9 cellular contexts compared by ENCODE assay signal in the genomic region with DNA sequence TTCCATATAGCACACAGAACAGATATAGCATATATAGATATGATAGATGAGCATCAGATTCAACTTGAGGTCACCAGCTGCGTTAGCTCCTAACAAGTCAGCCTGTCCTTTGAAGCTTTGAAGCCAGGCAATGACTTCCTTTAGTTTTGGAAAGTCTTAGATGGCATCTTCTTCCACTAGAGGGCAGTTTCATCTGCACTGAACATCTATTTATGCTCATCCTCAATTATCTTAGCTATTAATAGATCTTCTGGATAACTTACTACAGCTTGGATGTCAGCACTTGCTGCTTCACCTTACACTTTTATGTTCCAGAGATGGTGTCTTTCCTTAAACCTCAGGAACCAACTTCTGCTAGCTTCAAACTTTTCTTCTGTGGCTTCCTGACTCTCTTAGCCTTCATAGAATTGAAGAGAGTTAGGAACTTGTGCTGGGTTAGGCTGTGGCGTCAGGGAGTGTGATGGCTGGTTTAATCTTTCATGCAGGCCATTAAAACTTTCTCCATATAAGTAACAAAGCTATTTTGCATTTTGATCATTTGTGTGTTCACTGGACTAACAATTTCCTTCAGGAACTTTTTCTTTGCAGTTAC.
A peak's percentile ranks its signal among the peaks of the same experiment; 100 is the strongest.
DNase-seq lines count a peak whose midpoint lies in the region; ATAC-seq, FAIRE-seq and TF ChIP-seq lines count a peak whose summit lies in the region.
"Had no signal": no experiment of that assay in that cellular context is flagged by ENCODE, and none has a peak within 500 bp of the region (broad histone marks: within the 10 kb centered on the region; RNA-seq: fewer than 3 reads in every experiment).

No MANE protein-coding gene starts in this region.

- no peak for ATAC-seq in effector memory CD8-positive, alpha-beta T cell (replicated peaks)
- ATAC-seq in gastroesophageal sphincter: no peak

- no peaks in the 10 kb centered on the region for H3K36me3 Mint-ChIP-seq in neural progenitor cell
- H3K36me3 Mint-ChIP-seq in effector memory CD8-positive, alpha-beta T cell (ENCODE audit: insufficient read depth): no peaks in the 10 kb centered on the region

- no peak overlapping the region for H2AFZ ChIP-seq in MM.1S (ENCODE audit: low read length)
- no peak overlapping the region for H2AFZ ChIP-seq in neural progenitor cell (replicated peaks)

- TF ChIP-seq EP300 in gastroesophageal sphincter (IDR thresholded peaks at IDR 0.05): no peak

- H3K4me1 ChIP-seq in MM.1S (ENCODE audit: low read length) (no peaks in the 10 kb centered on the region), neural progenitor cell (no peaks in the 10 kb centered on the region), gastroesophageal sphincter (no peaks in the 10 kb centered on the region)

- H3K27me3 Mint-ChIP-seq in neural progenitor cell (ENCODE audit: insufficient read depth, low read depth): no peaks in the 10 kb centered on the region
- H3K27me3 Mint-ChIP-seq in effector memory CD8-positive, alpha-beta T cell: no peaks in the 10 kb centered on the region

- no peak overlapping the region for H3K27ac Mint-ChIP-seq in neural progenitor cell
- H3K27ac Mint-ChIP-seq in effector memory CD8-positive, alpha-beta T cell: no peak overlapping the region

- TF ChIP-seq POLR2A in gastroesophageal sphincter (IDR thresholded peaks at IDR 0.05): no peak

- peaks cover 7% of the 10 kb centered on the region for H3K9me3 Mint-ChIP-seq in neural progenitor cell
- peaks cover 6 to 12% of the 10 kb centered on the region in 2 donors for H3K9me3 Mint-ChIP-seq in effector memory CD8-positive, alpha-beta T cell

- H3F3A ChIP-seq in MM.1S (ENCODE audit: insufficient read depth, low read length) (no peaks in the 10 kb centered on the region), neural progenitor cell (ENCODE audit: low read depth) (no peaks in the 10 kb centered on the region)

- no peak overlapping the region for H3K4me3 Mint-ChIP-seq in neural progenitor cell
- no peak overlapping the region for H3K4me3 Mint-ChIP-seq in effector memory CD8-positive, alpha-beta T cell

- FAIRE-seq in G401.6 (lab: Jason Lieb, UNC): peak; percentile 33

- H3K36me3 ChIP-seq in MM.1S (replicated peaks; ENCODE audit: insufficient read depth, low read length) (no peaks in the 10 kb centered on the region), neural progenitor cell (no peaks in the 10 kb centered on the region), gastroesophageal sphincter (no peaks in the 10 kb centered on the region)

- H4K20me1 ChIP-seq in MM.1S (ENCODE audit: insufficient read depth, low read length): no peaks in the 10 kb centered on the region
- no peaks in the 10 kb centered on the region for H4K20me1 ChIP-seq in neural progenitor cell (ENCODE audit: low read depth)

- H3K27me3 ChIP-seq in MM.1S (replicated peaks; ENCODE audit: insufficient read depth, low read length) (no peaks in the 10 kb centered on the region), neural progenitor cell (no peaks in the 10 kb centered on the region), gastroesophageal sphincter (no peaks in the 10 kb centered on the region)

- whole genome bisulfite sequencing in gastroesophageal sphincter (ENCODE audit: low coverage in 1 of 2), 2 donors: 51 to 70% methylated on average over 2 of the region's 2 CpGs

- H3K4me2 ChIP-seq in MM.1S (ENCODE audit: low read depth, low read length) (no peak overlapping the region), neural progenitor cell (no peak overlapping the region)

- no peaks in the 10 kb centered on the region for H3K79me2 ChIP-seq in MM.1S (ENCODE audit: low read length)
- H3K79me2 ChIP-seq in neural progenitor cell (ENCODE audit: low read depth): no peaks in the 10 kb centered on the region

- DNase-seq in MM.1S: no peak
- peak; percentile 77 for DNase-seq in choroid plexus epithelial cell (ENCODE audit: low read depth)
- peak; percentile 11 for DNase-seq in neural progenitor cell (ENCODE audit: low spot score)
- DNase-seq in HuH-7 (ENCODE audit: low spot score): no peak
- no peak for DNase-seq in effector memory CD8-positive, alpha-beta T cell
- no peak for DNase-seq in NOMO-1 (lab: John Stamatoyannopoulos, UW; ENCODE audit: unreplicated experiment in 2 of 2)
- DNase-seq: NCI-H187 had no signal

- H3K4me1 Mint-ChIP-seq in neural progenitor cell: no peaks in the 10 kb centered on the region
- no peaks in the 10 kb centered on the region for H3K4me1 Mint-ChIP-seq in effector memory CD8-positive, alpha-beta T cell (ENCODE audit: low read depth in 2 of 2)

- no peaks in the 10 kb centered on the region for H3K9me2 ChIP-seq in MM.1S (replicated peaks; ENCODE audit: insufficient read depth, low read length)

- H3K4me3 ChIP-seq in MM.1S (ENCODE audit: low read length) (no peak overlapping the region), choroid plexus epithelial cell (ENCODE audit: low read depth, low read length) (no peak overlapping the region), neural progenitor cell (no peak overlapping the region), gastroesophageal sphincter (no peak overlapping the region)

- H3K9ac ChIP-seq in MM.1S (ENCODE audit: low read length): no peak overlapping the region
- no peak overlapping the region for H3K9ac ChIP-seq in neural progenitor cell

- H3K27ac ChIP-seq in MM.1S (ENCODE audit: low read length): no peak overlapping the region
- no peak overlapping the region for H3K27ac ChIP-seq in neural progenitor cell
- no peak overlapping the region for H3K27ac ChIP-seq in gastroesophageal sphincter

- TF ChIP-seq CTCF in MM.1S (IDR thresholded peaks at IDR 0.05; ENCODE audit: low read length) (peak; percentile 48), choroid plexus epithelial cell (conservative IDR thresholded peaks at IDR 0.05; ENCODE audit: low read depth, low read length) (peak; percentile 75), neural progenitor cell (IDR thresholded peaks at IDR 0.05) (peak; percentile 62), gastroesophageal sphincter (IDR thresholded peaks at IDR 0.05) (peak in 1 of 4 experiments; percentile 14)

- H3K9me3 ChIP-seq in MM.1S (replicated peaks; ENCODE audit: insufficient read depth, low read length) (no peaks in the 10 kb centered on the region), neural progenitor cell (ENCODE audit: low read depth) (no peaks in the 10 kb centered on the region), gastroesophageal sphincter (peaks cover 0 to 8% (median 0%) of the 10 kb centered on the region in 3 donors)

Comparison
In these comparisons a context has a peak if more than half of its experiments do, and no peak if none do; other contexts are left out.
1. DNase-seq: peak in choroid plexus epithelial cell (single experiment) and neural progenitor cell (single experiment); none in MM.1S (single experiment), HuH-7 (single experiment), effector memory CD8-positive, alpha-beta T cell (0 of 3) and NOMO-1 (0 of 2).